24 cellular contexts compared by ENCODE assay signal in genomic region chr20:36367907-36368306, GRCh38.
"Had no signal": no experiment of that assay in that cellular context is flagged by ENCODE, and none has a peak within 500 bp of the region (broad histone marks: within the 10 kb centered on the region; RNA-seq: fewer than 3 reads in every experiment).

No MANE protein-coding gene starts in this region.

- H3K27me3 ChIP-seq: colonic mucosa, pancreas, vagina had no signal

- H3K4me3 ChIP-seq: colonic mucosa, esophagus squamous epithelium, pancreas, psoas muscle, sigmoid colon, vagina had no signal

- H3K4me1 ChIP-seq: colonic mucosa, esophagus squamous epithelium, pancreas, psoas muscle, sigmoid colon, vagina had no signal

- DNase-seq: activated CD4-positive, alpha-beta memory T cell treated with anti-CD3 and anti-CD28 coated beads for 36 hours; activated CD4-positive, alpha-beta T cell treated with anti-CD3 and anti-CD28 coated beads, Interleukin-2, amount 10 ng/mL, durations not matched to agents 24 days and 14 days; activated CD4-positive, CD25-positive, alpha-beta regulatory T cell treated with anti-CD3 and anti-CD28 coated beads, Interleukin-2, amount 50 U/mL, for 72 hours; activated CD8-positive, alpha-beta memory T cell treated with anti-CD3 and anti-CD28 coated beads, Interleukin-2, amount 50 U/mL, for 48 hours; activated naive CD8-positive, alpha-beta T cell treated with anti-CD3 and anti-CD28 coated beads, Interleukin-2, amount 50 U/mL, for 24 hours; activated T-cell treated with anti-CD3 and anti-CD28 coated beads, Interleukin-2, amount 50 U/mL, for 24 hours; colonic mucosa; effector CD8-positive, alpha-beta T cell; esophagus squamous epithelium; foreskin melanocyte; left ventricle myocardium superior; midbrain; naive thymus-derived CD4-positive, alpha-beta T cell; pancreas; psoas muscle; sigmoid colon; small intestine; stimulated activated CD4-positive, alpha-beta T cell treated with anti-CD3 and anti-CD28 coated beads, Interleukin-4, amount 100 ng/mL, for 24 hours; stimulated activated naive CD8-positive, alpha-beta T cell treated with anti-CD3 and anti-CD28 coated beads, Interleukin-15, amount 100 ng/mL, for 72 hours; T-helper 17 cell; T1000; WERI-Rb-1 had no signal

- H3K27ac ChIP-seq: colonic mucosa, epithelial cell of prostate, esophagus squamous epithelium, pancreas, psoas muscle, sigmoid colon, vagina, WERI-Rb-1 had no signal

- H3K9me3 ChIP-seq: colonic mucosa, esophagus squamous epithelium, pancreas, psoas muscle, sigmoid colon, vagina had no signal

- H3K36me3 ChIP-seq: colonic mucosa, esophagus squamous epithelium, pancreas, sigmoid colon, vagina, WERI-Rb-1 had no signal
